Comparison of ENCODE assay signal across 24 cellular contexts in the genomic region with DNA sequence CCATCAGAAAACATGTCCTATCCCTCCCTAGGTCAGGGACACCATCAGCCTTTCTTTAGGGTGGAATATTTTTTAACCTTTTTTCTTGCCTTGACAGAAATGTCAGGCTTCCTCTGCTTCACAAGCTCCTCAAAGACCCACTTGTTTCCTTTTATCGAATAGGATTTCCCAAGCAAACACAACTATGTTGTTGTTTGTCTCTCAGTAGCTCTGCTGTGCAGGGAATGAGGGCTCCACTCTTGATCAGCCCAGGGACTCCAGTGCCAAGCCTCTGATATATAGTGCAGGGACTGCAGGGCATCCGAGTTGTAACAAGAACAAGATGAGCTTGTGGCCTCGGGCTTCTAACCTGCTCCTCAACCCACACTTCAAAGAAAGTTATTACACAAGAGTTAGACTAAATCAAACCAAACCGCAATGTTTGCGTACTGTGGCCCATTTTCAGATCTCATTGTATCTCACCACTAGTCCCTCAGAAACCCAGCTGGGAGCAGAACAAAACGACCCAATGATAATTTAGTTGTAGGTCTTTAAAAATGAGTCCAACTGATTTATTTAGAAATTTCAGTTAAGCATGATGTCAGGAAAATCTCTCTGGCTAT.
DNase-seq lines count a peak whose midpoint lies in the region; ATAC-seq and TF ChIP-seq lines count a peak whose summit lies in the region.
"Had no signal": no experiment of that assay in that cellular context is flagged by ENCODE, and none has a peak within 500 bp of the region (broad histone marks: within the 10 kb centered on the region; RNA-seq: fewer than 3 reads in every experiment).

No MANE protein-coding gene starts in this region.

- H3K36me3 Mint-ChIP-seq in effector memory CD8-positive, alpha-beta T cell (ENCODE audit: insufficient read depth), result no peaks in the 10 kb centered on the region
- no peaks in the 10 kb centered on the region for H3K36me3 Mint-ChIP-seq in activated CD4-positive, alpha-beta T cell treated with anti-CD3 and anti-CD28 coated beads, Interleukin-2, amount 10 ng/mL, durations not matched to agents 24 days and 14 days (ENCODE audit: low read depth)
- H3K36me3 Mint-ChIP-seq: stimulated activated naive B cell treated with anti-CD40 and anti-IgM and Interleukin-4, amounts not matched to agents 10 μg/mL and 1 μg/mL and 100 μg/mL, for 72 hours; type B pancreatic cell had no signal

- no peaks in the 10 kb centered on the region for H3K9me3 Mint-ChIP-seq in effector memory CD8-positive, alpha-beta T cell
- no peaks in the 10 kb centered on the region for H3K9me3 Mint-ChIP-seq in activated CD4-positive, alpha-beta T cell treated with anti-CD3 and anti-CD28 coated beads, Interleukin-2, amount 10 ng/mL, durations not matched to agents 24 days and 14 days
- H3K9me3 Mint-ChIP-seq: activated naive CD4-positive, alpha-beta T cell treated with anti-CD3 and anti-CD28 coated beads for 36 hours; nephron progenitor cell; stimulated activated naive B cell treated with anti-CD40 and anti-IgM and Interleukin-4, amounts not matched to agents 10 μg/mL and 1 μg/mL and 100 μg/mL, for 72 hours; type B pancreatic cell had no signal

- CTCF ChIA-PET in mammary epithelial cell (lab: Charles Lee; ENCODE audit: low non-redundant PET), result no interaction called here

- no peak overlapping the region for H3K27ac Mint-ChIP-seq in effector memory CD8-positive, alpha-beta T cell
- H3K27ac Mint-ChIP-seq in activated CD4-positive, alpha-beta T cell treated with anti-CD3 and anti-CD28 coated beads, Interleukin-2, amount 10 ng/mL, durations not matched to agents 24 days and 14 days, result no peak overlapping the region
- H3K27ac Mint-ChIP-seq: activated naive CD4-positive, alpha-beta T cell treated with anti-CD3 and anti-CD28 coated beads for 36 hours; nephron progenitor cell; stimulated activated naive B cell treated with anti-CD40 and anti-IgM and Interleukin-4, amounts not matched to agents 10 μg/mL and 1 μg/mL and 100 μg/mL, for 72 hours; type B pancreatic cell had no signal

- H3K4me2 ChIP-seq in mammary epithelial cell (ENCODE audit: insufficient read depth, low read depth, low read length), result no peak overlapping the region
- H3K4me2 ChIP-seq: BLaER1 had no signal

- H3K4me1 Mint-ChIP-seq in effector memory CD8-positive, alpha-beta T cell (ENCODE audit: low read depth in 2 of 2), result no peaks in the 10 kb centered on the region
- no peaks in the 10 kb centered on the region for H3K4me1 Mint-ChIP-seq in activated CD4-positive, alpha-beta T cell treated with anti-CD3 and anti-CD28 coated beads, Interleukin-2, amount 10 ng/mL, durations not matched to agents 24 days and 14 days
- H3K4me1 Mint-ChIP-seq: nephron progenitor cell; stimulated activated naive B cell treated with anti-CD40 and anti-IgM and Interleukin-4, amounts not matched to agents 10 μg/mL and 1 μg/mL and 100 μg/mL, for 72 hours had no signal

- H3K27me3 Mint-ChIP-seq in effector memory CD8-positive, alpha-beta T cell, result peaks cover 27 to 31% of the 10 kb centered on the region in 2 donors
- peaks cover 11% of the 10 kb centered on the region for H3K27me3 Mint-ChIP-seq in activated CD4-positive, alpha-beta T cell treated with anti-CD3 and anti-CD28 coated beads, Interleukin-2, amount 10 ng/mL, durations not matched to agents 24 days and 14 days

- no TSS peak for BruUV-seq in mammary epithelial cell (replicated peaks; lab: Mats Ljungman, UMichigan)

- no peak overlapping the region for H3K27ac ChIP-seq in mammary epithelial cell (ENCODE audit: insufficient read depth, low read depth, low read length)
- H3K27ac ChIP-seq: adrenal gland, BLaER1, ovary, skin epidermis had no signal

- no peak overlapping the region for H3K4me3 ChIP-seq in mammary epithelial cell (replicated peaks in 1 of 3; ENCODE audit: insufficient read depth in 1 of 3, low read depth in 2 of 3, low read length in 3 of 3)
- H3K4me3 ChIP-seq: adrenal gland, BLaER1, ovary, skin epidermis had no signal

- ATAC-seq in HG02852 (IDR thresholded peaks at IDR 0.05; ENCODE audit: unreplicated experiment), result no peak
- ATAC-seq in effector memory CD8-positive, alpha-beta T cell (replicated peaks), result no peak
- ATAC-seq: left colon; stimulated activated naive B cell treated with anti-CD40 and anti-IgM and Interleukin-4, amounts not matched to agents 10 μg/mL and 1 μg/mL and 100 μg/mL, for 72 hours had no signal

- TF ChIP-seq CTCF in mammary epithelial cell (conservative IDR thresholded peaks at IDR 0.05 in 1 of 2, IDR thresholded peaks at IDR 0.05 in 1 of 2; ENCODE audit: extremely low read depth in 1 of 2, insufficient read depth in 1 of 2, low read depth in 1 of 2, low read length in 2 of 2), result no peak

- WGBS in mammary epithelial cell (ENCODE audit: low coverage, missing lambda C conversion rate), result 17% methylated on average over 6 of the region's 6 CpGs

- DNase-seq in M059J (ENCODE audit: low read depth) (peak; percentile 7), NOMO-1 (lab: John Stamatoyannopoulos, UW; ENCODE audit: unreplicated experiment in 2 of 2) (peak; percentile 17 to 54), mammary epithelial cell (peak; percentile 57), iris pigment epithelial cell (ENCODE audit: low read depth) (peak; percentile 49)
- DNase-seq in effector memory CD8-positive, alpha-beta T cell, result no peak
- no peak for DNase-seq in activated CD4-positive, alpha-beta T cell treated with anti-CD3 and anti-CD28 coated beads, Interleukin-2, amount 10 ng/mL, durations not matched to agents 24 days and 14 days
- DNase-seq: activated CD4-positive, alpha-beta T cell treated with anti-CD3 and anti-CD28 coated beads, Interleukin-2, amount 50 U/mL, for 4 hours; activated naive CD4-positive, alpha-beta T cell treated with anti-CD3 and anti-CD28 coated beads for 36 hours; adrenal gland; dermis blood vessel endothelial cell; H7; hippocampal formation; left colon; NCI-H1694; NCI-H2171; NCI-H524; nephron progenitor cell; ovary; SHP77 treated with DMSO at 0.1 percent for 48 hours; stimulated activated naive B cell treated with anti-CD40 and anti-IgM and Interleukin-4, amounts not matched to agents 10 μg/mL and 1 μg/mL and 100 μg/mL, for 72 hours had no signal

- intact Hi-C loops in mammary epithelial cell (cut with micrococcal nuclease), result no loop called here
- intact Hi-C loops in activated CD4-positive, alpha-beta T cell treated with anti-CD3 and anti-CD28 coated beads, Interleukin-2, amount 10 ng/mL, durations not matched to agents 24 days and 14 days (cut with micrococcal nuclease), result no loop called here

- peaks cover 2% of the 10 kb centered on the region for H3K27me3 ChIP-seq in mammary epithelial cell (ENCODE audit: insufficient read depth, low read length)
- H3K27me3 ChIP-seq: adrenal gland, BLaER1, ovary had no signal

- no peak overlapping the region for H3K4me3 Mint-ChIP-seq in effector memory CD8-positive, alpha-beta T cell
- H3K4me3 Mint-ChIP-seq in activated CD4-positive, alpha-beta T cell treated with anti-CD3 and anti-CD28 coated beads, Interleukin-2, amount 10 ng/mL, durations not matched to agents 24 days and 14 days, result no peak overlapping the region
- H3K4me3 Mint-ChIP-seq: activated naive CD4-positive, alpha-beta T cell treated with anti-CD3 and anti-CD28 coated beads for 36 hours; nephron progenitor cell; stimulated activated naive B cell treated with anti-CD40 and anti-IgM and Interleukin-4, amounts not matched to agents 10 μg/mL and 1 μg/mL and 100 μg/mL, for 72 hours; type B pancreatic cell had no signal

- H3K9me3 ChIP-seq in mammary epithelial cell (replicated peaks; ENCODE audit: insufficient read depth, low read length), result no peaks in the 10 kb centered on the region
- H3K9me3 ChIP-seq: adrenal gland, BLaER1, ovary had no signal

- in situ Hi-C loops in mammary epithelial cell (cut with MboI; ENCODE audit: low sequenced_read_pairs in 2 of 2), result no loop called here

- H4K20me1 ChIP-seq in mammary epithelial cell (ENCODE audit: insufficient read depth, low read length), result no peaks in the 10 kb centered on the region
- H4K20me1 ChIP-seq: BLaER1 had no signal

- H3K79me2 ChIP-seq in mammary epithelial cell (ENCODE audit: insufficient read depth, low read length), result no peaks in the 10 kb centered on the region

- dilution Hi-C loops in mammary epithelial cell (cut with HindIII; ENCODE audit: low sequenced_read_pairs), result no loop called here

- H2AFZ ChIP-seq in mammary epithelial cell (ENCODE audit: low read depth, low read length), result no peak overlapping the region

- no peak overlapping the region for H3K9ac ChIP-seq in mammary epithelial cell (ENCODE audit: insufficient read depth, low read length)
- H3K9ac ChIP-seq: BLaER1 had no signal

- H3K36me3 ChIP-seq in mammary epithelial cell (ENCODE audit: insufficient read depth, low read length), result no peaks in the 10 kb centered on the region
- H3K36me3 ChIP-seq: adrenal gland, BLaER1, ovary had no signal

- no peaks in the 10 kb centered on the region for H3K4me1 ChIP-seq in mammary epithelial cell (ENCODE audit: insufficient read depth, low read length)
- H3K4me1 ChIP-seq: adrenal gland, BLaER1 had no signal

Comparison
In these comparisons a context has a peak if more than half of its experiments do, and no peak if none do; other contexts are left out.
1. DNase-seq: peak in M059J (single experiment), NOMO-1 (2 of 2), mammary epithelial cell (single experiment) and iris pigment epithelial cell (single experiment); none in effector memory CD8-positive, alpha-beta T cell (0 of 3) and activated CD4-positive, alpha-beta T cell treated with anti-CD3 and anti-CD28 coated beads, Interleukin-2, amount 10 ng/mL, durations not matched to agents 24 days and 14 days (single experiment).